In the genomic region with DNA sequence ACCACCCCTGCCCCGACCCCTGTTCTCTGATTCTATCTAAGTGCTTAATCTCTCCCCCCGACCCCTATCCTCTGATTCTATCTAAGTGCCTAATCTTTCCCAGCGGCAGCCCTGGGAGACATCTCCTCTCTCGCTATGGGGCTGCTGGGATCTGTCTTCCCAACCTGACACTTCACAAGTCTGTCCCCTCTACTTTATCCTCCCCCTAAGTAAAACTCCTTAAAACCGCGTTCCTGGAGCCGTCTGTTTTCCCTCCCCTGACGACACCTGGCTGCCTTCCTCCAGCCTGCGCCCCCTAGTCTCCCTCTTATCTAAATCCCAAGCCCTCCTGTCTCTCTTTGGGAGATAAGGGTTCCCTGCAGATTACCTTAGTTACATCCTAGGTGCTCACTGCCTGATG, we compare ENCODE assay signal across 18 cellular contexts.
"Had no signal": no experiment of that assay in that cellular context is flagged by ENCODE, and none has a peak within 500 bp of the region (broad histone marks: within the 10 kb centered on the region; RNA-seq: fewer than 3 reads in every experiment).

No MANE protein-coding gene starts in this region.

- H3K4me1 Mint-ChIP-seq: activated naive CD8-positive, alpha-beta T cell treated with anti-CD3 and anti-CD28 coated beads, Interleukin-2, amount 10 ng/mL, durations not matched to agents 7 days and 5 days; naive B cell had no signal

- H3K27me3 ChIP-seq: breast epithelium, uterus had no signal

- H3K4me3 Mint-ChIP-seq: activated naive CD8-positive, alpha-beta T cell treated with anti-CD3 and anti-CD28 coated beads, Interleukin-2, amount 10 ng/mL, durations not matched to agents 7 days and 5 days; naive B cell had no signal

- ATAC-seq: gastrocnemius medialis, heart right ventricle, left cardiac atrium had no signal

- DNase-seq: activated CD4-positive, alpha-beta T cell treated with anti-CD3 and anti-CD28 coated beads, Interleukin-2, amount 50 U/mL, for 4 hours; activated CD4-positive, CD25-positive, alpha-beta regulatory T cell treated with anti-CD3 and anti-CD28 coated beads, Interleukin-2, amount 50 U/mL, for 72 hours; activated naive CD4-positive, alpha-beta T cell; activated naive CD8-positive, alpha-beta T cell treated with anti-CD3 and anti-CD28 coated beads, Interleukin-2, amount 10 ng/mL, durations not matched to agents 7 days and 5 days; activated T-cell treated with anti-CD3 and anti-CD28 coated beads for 4 hours; aorta; gastrocnemius medialis; heart right ventricle; left cardiac atrium; naive B cell; retina; stimulated activated CD4-positive, alpha-beta T cell treated with anti-CD3 and anti-CD28 coated beads, Interleukin-4, amount 100 ng/mL, for 1 hour; stimulated activated naive CD4-positive, alpha-beta T cell; T1000; tibial artery; uterus had no signal

- H3K36me3 Mint-ChIP-seq: activated naive CD8-positive, alpha-beta T cell treated with anti-CD3 and anti-CD28 coated beads, Interleukin-2, amount 10 ng/mL, durations not matched to agents 7 days and 5 days; naive B cell had no signal

- H3K27ac Mint-ChIP-seq: activated naive CD8-positive, alpha-beta T cell treated with anti-CD3 and anti-CD28 coated beads, Interleukin-2, amount 10 ng/mL, durations not matched to agents 7 days and 5 days; naive B cell had no signal

- H3K9me3 Mint-ChIP-seq: activated naive CD8-positive, alpha-beta T cell treated with anti-CD3 and anti-CD28 coated beads, Interleukin-2, amount 10 ng/mL, durations not matched to agents 7 days and 5 days; naive B cell had no signal

- H3K4me3 ChIP-seq: breast epithelium, gastrocnemius medialis, heart right ventricle, lung, tibial artery, uterus had no signal

- H3K4me1 ChIP-seq: breast epithelium, gastrocnemius medialis had no signal

- H3K27ac ChIP-seq: breast epithelium, gastrocnemius medialis, uterus had no signal

- H3K9me3 ChIP-seq: breast epithelium, gastrocnemius medialis, heart right ventricle, tibial artery, uterus had no signal

- H3K36me3 ChIP-seq: breast epithelium, gastrocnemius medialis, heart right ventricle, tibial artery, uterus had no signal
